23 cellular contexts compared by ENCODE assay signal in genomic region chr3:39412668-39413260, GRCh38. TPM values are rescaled to one million over a fixed set of nuclear protein-coding genes. Genes with fewer than 3 reads are reported as not detected.
DNase-seq lines count a peak whose midpoint lies in the region; ATAC-seq and TF ChIP-seq lines count a peak whose summit lies in the region.
"Had no signal": no experiment of that assay in that cellular context is flagged by ENCODE, and none has a peak within 500 bp of the region (broad histone marks: within the 10 kb centered on the region; RNA-seq: fewer than 3 reads in every experiment).

No MANE protein-coding gene starts in this region.

- H3K36me3 ChIP-seq in RWPE2 (ENCODE audit: low read depth) (peaks cover 61% of the 10 kb centered on the region), WERI-Rb-1 (peaks cover 71% of the 10 kb centered on the region)

- peaks cover 35% of the 10 kb centered on the region for H3K36me3 Mint-ChIP-seq in natural killer cell treated with Interleukin-12 subunit alpha and Interleukin-12 subunit beta and Interleukin-15 and Interleukin-18, amount 100 ng/mL, for 72 hours
- peaks cover 20% of the 10 kb centered on the region for H3K36me3 Mint-ChIP-seq in natural killer cell
- H3K36me3 Mint-ChIP-seq in effector memory CD8-positive, alpha-beta T cell (ENCODE audit: insufficient read depth) = peaks cover 75% of the 10 kb centered on the region

- H3K27me3 ChIP-seq in RWPE2 (ENCODE audit: insufficient read depth, poor library complexity, severe bottlenecking) (no peaks in the 10 kb centered on the region), WERI-Rb-1 (ENCODE audit: insufficient read depth, low read depth, severe bottlenecking) (no peaks in the 10 kb centered on the region)
- H3K27me3 ChIP-seq: esophagus squamous epithelium, gastroesophageal sphincter, right atrium auricular region, testis had no signal

- H3K4me1 Mint-ChIP-seq in natural killer cell treated with Interleukin-12 subunit alpha and Interleukin-12 subunit beta and Interleukin-15 and Interleukin-18, amount 100 ng/mL, for 72 hours (ENCODE audit: low read depth in 2 of 2) = peaks cover 34 to 39% of the 10 kb centered on the region in 2 donors
- peaks cover 25 to 31% of the 10 kb centered on the region in 2 donors for H3K4me1 Mint-ChIP-seq in natural killer cell
- H3K4me1 Mint-ChIP-seq in effector memory CD8-positive, alpha-beta T cell (ENCODE audit: low read depth in 2 of 2) = peaks cover 15 to 40% of the 10 kb centered on the region in 2 donors

- H3K4me1 ChIP-seq in RWPE2 (ENCODE audit: insufficient read depth, poor library complexity, severe bottlenecking) = peaks cover 13% of the 10 kb centered on the region

- TF ChIP-seq CTCF in natural killer cell (IDR thresholded peaks at IDR 0.05) (no peak), RWPE2 (IDR thresholded peaks at IDR 0.05; ENCODE audit: poor library complexity, severe bottlenecking) (no peak), WERI-Rb-1 (IDR thresholded peaks at IDR 0.05; ENCODE audit: low read depth, low read length) (no peak)

- H3K27ac ChIP-seq in RWPE2 (ENCODE audit: poor library complexity, severe bottlenecking) (peak overlapping the region; percentile 31), WERI-Rb-1 (no peak overlapping the region)
- H3K27ac ChIP-seq: gastroesophageal sphincter, lower lobe of right lung, right atrium auricular region, testis had no signal

- H3K27me3 Mint-ChIP-seq in natural killer cell treated with Interleukin-12 subunit alpha and Interleukin-12 subunit beta and Interleukin-15 and Interleukin-18, amount 100 ng/mL, for 72 hours = peaks cover 0 to under 1% of the 10 kb centered on the region in 2 donors
- no peaks in the 10 kb centered on the region for H3K27me3 Mint-ChIP-seq in natural killer cell (ENCODE audit: low read depth in 2 of 2)
- H3K27me3 Mint-ChIP-seq in effector memory CD8-positive, alpha-beta T cell = no peaks in the 10 kb centered on the region

- no peak overlapping the region for H3K4me3 Mint-ChIP-seq in natural killer cell treated with Interleukin-12 subunit alpha and Interleukin-12 subunit beta and Interleukin-15 and Interleukin-18, amount 100 ng/mL, for 72 hours
- no peak overlapping the region for H3K4me3 Mint-ChIP-seq in natural killer cell
- peak overlapping the region in 1 of 2 donors; percentile 8 for H3K4me3 Mint-ChIP-seq in effector memory CD8-positive, alpha-beta T cell

- H3K4me3 ChIP-seq in RWPE2 (ENCODE audit: severe bottlenecking) (no peak overlapping the region), WERI-Rb-1 (ENCODE audit: low read depth, low read length) (no peak overlapping the region)
- H3K4me3 ChIP-seq: esophagus squamous epithelium, gastroesophageal sphincter, lower lobe of right lung, right atrium auricular region, testis had no signal

- peak; percentile 38 for DNase-seq in natural killer cell treated with Interleukin-12 subunit alpha and Interleukin-12 subunit beta and Interleukin-15 and Interleukin-18, amount 100 ng/mL, for 72 hours (ENCODE audit: low spot score)
- DNase-seq in natural killer cell (no peak), RWPE2 (ENCODE audit: low spot score) (no peak), WERI-Rb-1 (no peak), NOMO-1 treated with DMSO at 0.1 percent for 48 hours (lab: John Stamatoyannopoulos, UW; ENCODE audit: unreplicated experiment) (no peak), NCI-H748 treated with DMSO at 0.1 percent for 48 hours (lab: John Stamatoyannopoulos, UW) (no peak)
- DNase-seq in effector memory CD8-positive, alpha-beta T cell = no peak
- DNase-seq: activated gamma-delta T cell treated with Interleukin-2 at 50 U/mL for 16 hours; DMS79 treated with DMSO at 0.1 percent for 48 hours; effector CD4-positive, alpha-beta T cell; esophagus squamous epithelium; kidney; lower lobe of right lung; MV-4-11; NCI-H1694 treated with DMSO at 0.1 percent for 48 hours; NCI-H774; occipital lobe; SIG-M5; T-helper 2 cell; testis had no signal

- H3K9me3 Mint-ChIP-seq in natural killer cell treated with Interleukin-12 subunit alpha and Interleukin-12 subunit beta and Interleukin-15 and Interleukin-18, amount 100 ng/mL, for 72 hours = no peaks in the 10 kb centered on the region
- no peaks in the 10 kb centered on the region for H3K9me3 Mint-ChIP-seq in natural killer cell
- no peaks in the 10 kb centered on the region for H3K9me3 Mint-ChIP-seq in effector memory CD8-positive, alpha-beta T cell

- no peak for ATAC-seq in natural killer cell treated with Interleukin-12 subunit alpha and Interleukin-12 subunit beta and Interleukin-15 and Interleukin-18, amount 100 ng/mL, for 72 hours
- ATAC-seq in natural killer cell = no peak
- no peak for ATAC-seq in RWPE2 (ENCODE audit: low read depth)
- no peak for ATAC-seq in effector memory CD8-positive, alpha-beta T cell (replicated peaks)
- ATAC-seq: gastroesophageal sphincter, lower lobe of right lung had no signal

- intact Hi-C loops in natural killer cell (cut with micrococcal nuclease) = no loop called here

- no peaks in the 10 kb centered on the region for H3K9me3 ChIP-seq in RWPE2 (ENCODE audit: severe bottlenecking)
- H3K9me3 ChIP-seq in WERI-Rb-1 (ENCODE audit: severe bottlenecking) = no peaks in the 10 kb centered on the region
- H3K9me3 ChIP-seq: esophagus squamous epithelium, gastroesophageal sphincter, lower lobe of right lung, right atrium auricular region, testis had no signal

- H3K27ac Mint-ChIP-seq in natural killer cell treated with Interleukin-12 subunit alpha and Interleukin-12 subunit beta and Interleukin-15 and Interleukin-18, amount 100 ng/mL, for 72 hours = peak overlapping the region in 1 of 2 donors; percentile 97
- peak overlapping the region in 1 of 2 donors; percentile 8 for H3K27ac Mint-ChIP-seq in natural killer cell
- H3K27ac Mint-ChIP-seq in effector memory CD8-positive, alpha-beta T cell = peak overlapping the region; percentile 51 to 68

RNA-seq across cellular contexts. Expression of gene RPSA, which starts 6.2 kb away (rescaled TPM):
- 1,000 to 10,000 TPM; 1,441 to 1,468 TPM for total RNA-seq in natural killer cell treated with Interleukin-12 subunit alpha and Interleukin-12 subunit beta and Interleukin-15 and Interleukin-18, amount 100 ng/mL, for 72 hours
- 100 to 1,000 TPM; 737 to 921 (median 821) TPM for total RNA-seq in natural killer cell

RNA-seq across cellular contexts. Expression of gene SLC25A38, which starts 29.6 kb away (rescaled TPM):
- 10 to 100 TPM; 42.1 to 44.5 TPM for total RNA-seq in natural killer cell treated with Interleukin-12 subunit alpha and Interleukin-12 subunit beta and Interleukin-15 and Interleukin-18, amount 100 ng/mL, for 72 hours
- 10 to 100 TPM; 40.0 to 44.7 (median 41.7) TPM for total RNA-seq in natural killer cell

RNA-seq across cellular contexts. Expression of gene MOBP, which starts 54.7 kb away (rescaled TPM):
- not detected for total RNA-seq in natural killer cell treated with Interleukin-12 subunit alpha and Interleukin-12 subunit beta and Interleukin-15 and Interleukin-18, amount 100 ng/mL, for 72 hours
- total RNA-seq in natural killer cell = not detected
- total RNA-seq: chondrocyte, esophagus squamous epithelium had no signal
